In genomic region chr16:73126453-73126853, GRCh38 we compare ENCODE assay signal across 12 cellular contexts.
DNase-seq lines count a peak whose midpoint lies in the region; ATAC-seq and TF ChIP-seq lines count a peak whose summit lies in the region.
"Had no signal": no experiment of that assay in that cellular context is flagged by ENCODE, and none has a peak within 500 bp of the region (broad histone marks: within the 10 kb centered on the region; RNA-seq: fewer than 3 reads in every experiment).

No MANE protein-coding gene starts in this region.

- no peak for TF ChIP-seq POLR2A in heart left ventricle (IDR thresholded peaks at IDR 0.05)
- no peak for TF ChIP-seq POLR2A in transverse colon (IDR thresholded peaks at IDR 0.05)

- ATAC-seq in WTC11, result no peak
- peak in 3 of 4 donors; percentile 44 to 79 (median 78) for ATAC-seq in heart left ventricle
- ATAC-seq in GM21367 (IDR thresholded peaks at IDR 0.05; ENCODE audit: unreplicated experiment), result no peak

- in situ Hi-C loops in transverse colon (cut with MboI; ENCODE audit: low pct_ligation_motif_present in 1 of 4, low pct_unique_long_range_greater_than_20kb in 1 of 4, low sequenced_read_pairs in 3 of 4), result no loop called here

- TF ChIP-seq EP300 in transverse colon (IDR thresholded peaks at IDR 0.05; ENCODE audit: low read depth), result no peak

- POLR2A ChIA-PET in WTC11 (lab: Charles Lee), result no interaction called here

- no peaks in the 10 kb centered on the region for H3K36me3 ChIP-seq in heart left ventricle
- no peaks in the 10 kb centered on the region for H3K36me3 ChIP-seq in transverse colon
- H3K36me3 ChIP-seq: thoracic aorta had no signal

- no peak overlapping the region for H3K4me3 Mint-ChIP-seq in WTC11
- H3K4me3 Mint-ChIP-seq: naive B cell had no signal

- CTCF ChIA-PET in WTC11 (lab: Charles Lee), result no interaction called here

- H3K27ac Mint-ChIP-seq in WTC11, result no peak overlapping the region

- H3K9me3 ChIP-seq in heart left ventricle (peaks cover 0 to 12% (median 0%) of the 10 kb centered on the region in 12 donors), transverse colon (no peaks in the 10 kb centered on the region)
- H3K9me3 ChIP-seq: thoracic aorta had no signal

- no peaks in the 10 kb centered on the region for H3K4me1 Mint-ChIP-seq in WTC11

- no peaks in the 10 kb centered on the region for H3K36me3 Mint-ChIP-seq in WTC11
- H3K36me3 Mint-ChIP-seq: naive B cell had no signal

- H3K27me3 ChIP-seq in heart left ventricle, result no peaks in the 10 kb centered on the region
- H3K27me3 ChIP-seq in transverse colon, result no peaks in the 10 kb centered on the region

- DNase-seq in GM04503 (ENCODE audit: low read depth) (peak; percentile 42), WTC11 (ENCODE audit: low spot score) (no peak), heart left ventricle (peak in 2 of 5 donors; percentile 59), renal cortical epithelial cell (ENCODE audit: low read depth) (peak; percentile 94), transverse colon (no peak), LoVo (ENCODE audit: low spot score) (no peak)
- no peak for DNase-seq in activated CD8-positive, alpha-beta memory T cell treated with anti-CD3 and anti-CD28 coated beads, Interleukin-2, amount 50 U/mL, for 4 hours
- DNase-seq: hippocampal formation, naive B cell, NCI-H1105 treated with DMSO at 0.1 percent for 48 hours had no signal

- H3K4me1 ChIP-seq in heart left ventricle (peaks cover 0 to 50% (median 9%) of the 10 kb centered on the region in 12 donors), transverse colon (no peaks in the 10 kb centered on the region)

- peaks cover 3% of the 10 kb centered on the region; the same call in 1 of the 2 replicates for H3K27me3 Mint-ChIP-seq in WTC11 (ENCODE audit: low read depth)

- H3K27ac ChIP-seq in heart left ventricle (peak overlapping the region in 5 of 12 donors; percentile 17 to 76 (median 54)), transverse colon (peak overlapping the region in 1 of 4 donors; percentile 28)

- TF ChIP-seq CTCF in WTC11 (IDR thresholded peaks at IDR 0.05) (no peak), heart left ventricle (IDR thresholded peaks at IDR 0.05) (no peak), transverse colon (IDR thresholded peaks at IDR 0.05) (no peak)

- no peak overlapping the region for H3K4me3 ChIP-seq in heart left ventricle
- no peak overlapping the region for H3K4me3 ChIP-seq in transverse colon
- H3K4me3 ChIP-seq: thoracic aorta had no signal

- intact Hi-C loops in heart left ventricle (cut with DNase I) (no loop called here), transverse colon (cut with DNase I; ENCODE audit: low total_unique reads) (no loop called here)

- H3K9me3 Mint-ChIP-seq in WTC11, result peaks cover 7% of the 10 kb centered on the region

- 71 to 78% (median 75%) methylated on average over 7 of the region's 7 CpGs for WGBS in heart left ventricle, 4 donors
- WGBS in transverse colon (ENCODE audit: low coverage in 1 of 2), 2 donors, result 79 to 94% methylated on average over 3 to 7 of the region's 7 CpGs

TF ChIP-seq in WTC11, 78 proteins besides CTCF, POLR2A, EP300 and RAD21:
- no peak for TF ChIP-seq MXD4 (CRISPR knock-in tag; IDR thresholded peaks at IDR 0.05; ENCODE audit: borderline replicate concordance)
- 0 out of 2 replicates have a peak, but pooled peaks have one; percentile 32 for TF ChIP-seq GABPB1 (CRISPR knock-in tag; IDR thresholded peaks at IDR 0.05)
TF ChIP-seq in WTC11: peak in this region for 1.

Comparison
In these comparisons a context has a peak if more than half of its experiments do, and no peak if none do; other contexts are left out.
1. DNase-seq: peak in GM04503 (single experiment) and renal cortical epithelial cell (single experiment); none in WTC11 (single experiment), transverse colon (single experiment), LoVo (single experiment) and activated CD8-positive, alpha-beta memory T cell treated with anti-CD3 and anti-CD28 coated beads, Interleukin-2, amount 50 U/mL, for 4 hours (single experiment).
2. ATAC-seq: peak in heart left ventricle (3 of 4); none in WTC11 (single experiment) and GM21367 (single experiment).